ENCODE assay signal across 30 cellular contexts in the genomic region with DNA sequence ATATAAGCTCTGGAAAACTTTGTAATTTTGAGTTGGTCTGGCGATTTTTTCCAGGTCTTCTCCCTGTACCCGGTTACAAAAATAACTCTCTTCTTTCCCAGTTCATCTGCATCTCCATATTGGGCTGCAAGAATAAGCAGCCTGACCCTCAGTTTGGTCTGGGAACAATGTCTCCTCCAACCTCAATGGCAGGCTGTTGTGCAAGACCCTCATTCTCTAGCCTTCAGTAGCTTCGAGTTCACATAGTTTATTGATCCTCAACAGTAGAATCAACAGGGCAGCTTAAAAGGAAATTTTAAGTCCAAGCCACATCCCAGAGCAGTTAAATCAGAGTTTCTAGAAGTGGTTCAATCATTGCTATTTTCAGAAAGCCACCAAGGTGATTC.
"Had no signal": no experiment of that assay in that cellular context is flagged by ENCODE, and none has a peak within 500 bp of the region (broad histone marks: within the 10 kb centered on the region; RNA-seq: fewer than 3 reads in every experiment).

No MANE protein-coding gene starts in this region.

- H3K4me3 Mint-ChIP-seq: activated CD4-positive, alpha-beta T cell treated with anti-CD3 and anti-CD28 coated beads, Interleukin-2, amount 10 ng/mL, durations not matched to agents 24 days and 14 days; activated CD8-positive, alpha-beta T cell treated with anti-CD3 and anti-CD28 coated beads for 36 hours; activated naive CD8-positive, alpha-beta T cell treated with anti-CD3 and anti-CD28 coated beads for 36 hours; activated T-cell treated with anti-CD3 and anti-CD28 coated beads, Interleukin-2, amount 50 U/mL, for 72 hours; activated T-helper 17 cell treated with anti-CD3 and anti-CD28 coated beads, Interleukin-2, amount 50 U/mL, for 72 hours had no signal

- H3K27ac Mint-ChIP-seq: activated CD4-positive, alpha-beta T cell treated with anti-CD3 and anti-CD28 coated beads, Interleukin-2, amount 10 ng/mL, durations not matched to agents 24 days and 14 days; activated CD8-positive, alpha-beta T cell treated with anti-CD3 and anti-CD28 coated beads for 36 hours; activated naive CD8-positive, alpha-beta T cell treated with anti-CD3 and anti-CD28 coated beads for 36 hours; activated T-cell treated with anti-CD3 and anti-CD28 coated beads, Interleukin-2, amount 50 U/mL, for 72 hours; activated T-helper 17 cell treated with anti-CD3 and anti-CD28 coated beads, Interleukin-2, amount 50 U/mL, for 72 hours had no signal

- ATAC-seq: activated CD8-positive, alpha-beta T cell treated with anti-CD3 and anti-CD28 coated beads for 36 hours; activated T-cell treated with anti-CD3 and anti-CD28 coated beads, Interleukin-2, amount 50 U/mL, for 72 hours; activated T-helper 17 cell treated with anti-CD3 and anti-CD28 coated beads, Interleukin-2, amount 50 U/mL, for 72 hours; PC-3; Right ventricle myocardium inferior had no signal

- H3K36me3 Mint-ChIP-seq: activated naive CD8-positive, alpha-beta T cell treated with anti-CD3 and anti-CD28 coated beads for 36 hours had no signal

- H3K27me3 ChIP-seq: brain microvascular endothelial cell had no signal

- H3K4me1 Mint-ChIP-seq: activated T-helper 17 cell treated with anti-CD3 and anti-CD28 coated beads, Interleukin-2, amount 50 U/mL, for 72 hours had no signal

- H3K36me3 ChIP-seq: brain microvascular endothelial cell had no signal

- H3K27ac ChIP-seq: brain microvascular endothelial cell, RWPE1 had no signal

- DNase-seq: activated CD4-positive, alpha-beta T cell treated with anti-CD3 and anti-CD28 coated beads, Interleukin-2, amount 10 ng/mL, durations not matched to agents 24 days and 14 days; activated CD4-positive, alpha-beta T cell treated with anti-CD3 and anti-CD28 coated beads, Interleukin-2, amount 50 U/mL, for 4 hours; activated CD8-positive, alpha-beta T cell treated with anti-CD3 and anti-CD28 coated beads for 36 hours; activated effector memory CD4-positive, alpha-beta T cell treated with anti-CD3 and anti-CD28 coated beads, Interleukin-2, amount 50 U/mL, for 16 hours; activated naive CD4-positive, alpha-beta T cell; activated naive CD4-positive, alpha-beta T cell treated with anti-CD3 and anti-CD28 coated beads, Interleukin-2, amount 50 U/mL, for 16 hours; activated naive CD8-positive, alpha-beta T cell treated with anti-CD3 and anti-CD28 coated beads for 36 hours; activated T-cell treated with anti-CD3 and anti-CD28 coated beads, Interleukin-2, amount 50 U/mL, for 1 hour; activated T-cell treated with anti-CD3 and anti-CD28 coated beads, Interleukin-2, amount 50 U/mL, for 72 hours; amniotic stem cell; aorta; brain microvascular endothelial cell; IMR-90; Karpas-422; KBM-7; NCI-H1105; NCI-H1417 treated with DMSO at 0.1 percent for 48 hours; NCI-H187 treated with DMSO at 0.1 percent for 48 hours; NCI-H2081; NCI-H2171 treated with DMSO at 0.1 percent for 48 hours; NCI-H2227 treated with DMSO at 0.1 percent for 48 hours; NCI-H446 treated with DMSO at 0.1 percent for 48 hours; NCI-H524; NCI-H69; PC-3; SW 1271; T1000 had no signal
